Comparison of ENCODE assay signal across 8 cellular contexts in genomic region chr17:18185832-18186231, GRCh38. TPM values are rescaled to one million over a fixed set of nuclear protein-coding genes. Genes with fewer than 3 reads are reported as not detected.
DNase-seq lines count a peak whose midpoint lies in the region; ATAC-seq and TF ChIP-seq lines count a peak whose summit lies in the region.

No MANE protein-coding gene starts in this region.

- H3K27me3 Mint-ChIP-seq in activated CD4-positive, alpha-beta T cell treated with anti-CD3 and anti-CD28 coated beads for 36 hours, result no peaks in the 10 kb centered on the region

- CTCF ChIA-PET in activated CD4-positive, alpha-beta T cell treated with anti-CD3 and anti-CD28 coated beads for 36 hours (lab: Charles Lee), result interaction anchor here (0.7 to 5.8 kb wide), 5 partner anchors 13 to 45 kb away, joined by 3 to 23 read pairs (median 4); no protein-coding TSS in a partner anchor
- CTCF ChIA-PET in GM10248 (lab: Yijun Ruan, JAX), result interaction anchor here (1.0 to 7.5 kb wide), 6 partner anchors 9 to 44 kb away, joined by 3 to 51 read pairs (median 4); no protein-coding TSS in a partner anchor

- peaks cover 58% of the 10 kb centered on the region for H3K36me3 Mint-ChIP-seq in activated CD4-positive, alpha-beta T cell treated with anti-CD3 and anti-CD28 coated beads for 36 hours (ENCODE audit: low read depth)
- H3K36me3 Mint-ChIP-seq in activated naive CD4-positive, alpha-beta T cell treated with anti-CD3 and anti-CD28 coated beads, Interleukin-2, amount 50 U/mL, for 72 hours, result peaks cover 17 to 52% of the 10 kb centered on the region in 2 donors

- ATAC-seq in activated CD4-positive, alpha-beta T cell treated with anti-CD3 and anti-CD28 coated beads for 36 hours, result no peak
- no peak for ATAC-seq in activated naive CD4-positive, alpha-beta T cell treated with anti-CD3 and anti-CD28 coated beads, Interleukin-2, amount 50 U/mL, for 72 hours
- ATAC-seq in HG02840 (IDR thresholded peaks at IDR 0.05; ENCODE audit: low FRiP score, unreplicated experiment), result no peak

- H3K27ac ChIP-seq in temporal lobe (ENCODE audit: low read depth, low read length), result peak overlapping the region; percentile 91

- H3K9me3 Mint-ChIP-seq in activated CD4-positive, alpha-beta T cell treated with anti-CD3 and anti-CD28 coated beads for 36 hours (ENCODE audit: low read depth), result no peaks in the 10 kb centered on the region
- no peaks in the 10 kb centered on the region for H3K9me3 Mint-ChIP-seq in activated naive CD4-positive, alpha-beta T cell treated with anti-CD3 and anti-CD28 coated beads, Interleukin-2, amount 50 U/mL, for 72 hours

- TF ChIP-seq CTCF in GM10248 (IDR thresholded peaks at IDR 0.05; ENCODE audit: control extremely low read depth, extremely low read depth, low read depth, missing control alignments), result no peak

- intact Hi-C loops in activated CD4-positive, alpha-beta T cell treated with anti-CD3 and anti-CD28 coated beads for 36 hours (cut with DNase I, micrococcal nuclease), result no loop called here

- POLR2A ChIA-PET in activated CD4-positive, alpha-beta T cell treated with anti-CD3 and anti-CD28 coated beads for 36 hours (lab: Charles Lee), result no interaction called here
- POLR2A ChIA-PET in GM10248 (lab: Yijun Ruan, JAX), result no interaction called here

- H3K27ac Mint-ChIP-seq in activated CD4-positive, alpha-beta T cell treated with anti-CD3 and anti-CD28 coated beads for 36 hours, result peak overlapping the region; percentile 93
- H3K27ac Mint-ChIP-seq in activated naive CD4-positive, alpha-beta T cell treated with anti-CD3 and anti-CD28 coated beads, Interleukin-2, amount 50 U/mL, for 72 hours, result peak overlapping the region; percentile 92 to 99

- no peak for DNase-seq in activated CD4-positive, alpha-beta T cell treated with anti-CD3 and anti-CD28 coated beads for 36 hours
- no peak for DNase-seq in activated CD4-positive, alpha-beta T cell treated with anti-CD3 and anti-CD28 coated beads for 48 hours
- DNase-seq in activated naive CD4-positive, alpha-beta T cell treated with anti-CD3 and anti-CD28 coated beads, Interleukin-2, amount 50 U/mL, for 72 hours (ENCODE audit: low spot score in 2 of 2), result no peak
- DNase-seq in iris pigment epithelial cell (ENCODE audit: low read depth) (peak; percentile 27), DMS114 treated with DMSO at 0.1 percent for 48 hours (lab: John Stamatoyannopoulos, UW; ENCODE audit: unreplicated experiment) (no peak), GM10248 (ENCODE audit: extremely low spot score) (no peak)

- H3K4me1 Mint-ChIP-seq in activated CD4-positive, alpha-beta T cell treated with anti-CD3 and anti-CD28 coated beads for 36 hours, result peaks cover 57% of the 10 kb centered on the region

- peak overlapping the region; percentile 97 for H3K4me3 Mint-ChIP-seq in activated CD4-positive, alpha-beta T cell treated with anti-CD3 and anti-CD28 coated beads for 36 hours

RNA-seq across cellular contexts. Expression of gene ALKBH5, which starts 2.2 kb away (rescaled TPM):
- total RNA-seq in activated CD4-positive, alpha-beta T cell treated with anti-CD3 and anti-CD28 coated beads for 36 hours, result 100 to 1,000 TPM; 163 to 168 TPM
- 100 to 1,000 TPM in 1 of 2 donors, 10 to 100 TPM in 1; 79.5 to 176 TPM for total RNA-seq in activated naive CD4-positive, alpha-beta T cell treated with anti-CD3 and anti-CD28 coated beads, Interleukin-2, amount 50 U/mL, for 72 hours
- total RNA-seq in temporal lobe, result 41.8 TPM

RNA-seq across cellular contexts. Expression of gene LLGL1, which starts 39.6 kb away (rescaled TPM):
- 10 to 100 TPM; 17.5 to 18.4 TPM for total RNA-seq in activated CD4-positive, alpha-beta T cell treated with anti-CD3 and anti-CD28 coated beads for 36 hours
- total RNA-seq in activated naive CD4-positive, alpha-beta T cell treated with anti-CD3 and anti-CD28 coated beads, Interleukin-2, amount 50 U/mL, for 72 hours, result 10 to 100 TPM; 14.5 to 15.0 TPM
- total RNA-seq in temporal lobe, result 27.5 TPM
